In genomic region chr14:89440997-89441909, GRCh38 we compare ENCODE assay signal across 1 cellular context.
TF ChIP-seq lines count a peak whose summit lies in the region.

No MANE protein-coding gene starts in this region.

TF ChIP-seq in K562, 482 proteins besides CTCF, POLR2A, EP300 and RAD21:
- TF ChIP-seq MAFF (IDR thresholded peaks at IDR 0.05; ENCODE audit: low read length), result no peak
- peak; percentile 20; the same call in 1 of the 2 replicates for TF ChIP-seq NCOR1 (IDR thresholded peaks at IDR 0.05)
- no peak for TF ChIP-seq CLOCK (CRISPR knock-in tag; IDR thresholded peaks at IDR 0.05; ENCODE audit: borderline replicate concordance)
- 0 out of 2 replicates have a peak, but pooled peaks have one; percentile 40 for TF ChIP-seq ARID1B (IDR thresholded peaks at IDR 0.05)
- TF ChIP-seq CBFA2T3 (IDR thresholded peaks at IDR 0.05), result peak; percentile 30
- TF ChIP-seq, protein P1, sequence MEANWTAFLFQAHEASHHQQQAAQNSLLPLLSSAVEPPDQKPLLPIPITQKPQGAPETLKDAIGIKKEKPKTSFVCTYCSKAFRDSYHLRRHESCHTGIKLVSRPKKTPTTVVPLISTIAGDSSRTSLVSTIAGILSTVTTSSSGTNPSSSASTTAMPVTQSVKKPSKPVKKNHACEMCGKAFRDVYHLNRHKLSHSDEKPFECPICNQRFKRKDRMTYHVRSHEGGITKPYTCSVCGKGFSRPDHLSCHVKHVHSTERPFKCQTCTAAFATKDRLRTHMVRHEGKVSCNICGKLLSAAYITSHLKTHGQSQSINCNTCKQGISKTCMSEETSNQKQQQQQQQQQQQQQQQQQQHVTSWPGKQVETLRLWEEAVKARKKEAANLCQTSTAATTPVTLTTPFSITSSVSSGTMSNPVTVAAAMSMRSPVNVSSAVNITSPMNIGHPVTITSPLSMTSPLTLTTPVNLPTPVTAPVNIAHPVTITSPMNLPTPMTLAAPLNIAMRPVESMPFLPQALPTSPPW (CRISPR knock-in tag; IDR thresholded peaks at IDR 0.05), result peak; percentile 14; the same call in 1 of the 2 replicates
- TF ChIP-seq ZNF134 (CRISPR knock-in tag; conservative IDR thresholded peaks at IDR 0.05), result no peak
- peak; percentile 55 for TF ChIP-seq TCF3 (CRISPR knock-in tag; IDR thresholded peaks at IDR 0.05)
- TF ChIP-seq MNT (conservative IDR thresholded peaks at IDR 0.05), result no peak
- TF ChIP-seq, protein P2, sequence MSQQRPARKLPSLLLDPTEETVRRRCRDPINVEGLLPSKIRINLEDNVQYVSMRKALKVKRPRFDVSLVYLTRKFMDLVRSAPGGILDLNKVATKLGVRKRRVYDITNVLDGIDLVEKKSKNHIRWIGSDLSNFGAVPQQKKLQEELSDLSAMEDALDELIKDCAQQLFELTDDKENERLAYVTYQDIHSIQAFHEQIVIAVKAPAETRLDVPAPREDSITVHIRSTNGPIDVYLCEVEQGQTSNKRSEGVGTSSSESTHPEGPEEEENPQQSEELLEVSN (IDR thresholded peaks at IDR 0.05; ENCODE audit: borderline replicate concordance in 1 of 2, extremely low read depth in 1 of 2, insufficient read depth in 1 of 2, insufficient read length in 1 of 2, low read depth in 1 of 2, low read length in 1 of 2, poor library complexity in 1 of 2, severe bottlenecking in 1 of 2), result no peak
TF ChIP-seq in K562: peak in this region for 5.
